In the genomic region with DNA sequence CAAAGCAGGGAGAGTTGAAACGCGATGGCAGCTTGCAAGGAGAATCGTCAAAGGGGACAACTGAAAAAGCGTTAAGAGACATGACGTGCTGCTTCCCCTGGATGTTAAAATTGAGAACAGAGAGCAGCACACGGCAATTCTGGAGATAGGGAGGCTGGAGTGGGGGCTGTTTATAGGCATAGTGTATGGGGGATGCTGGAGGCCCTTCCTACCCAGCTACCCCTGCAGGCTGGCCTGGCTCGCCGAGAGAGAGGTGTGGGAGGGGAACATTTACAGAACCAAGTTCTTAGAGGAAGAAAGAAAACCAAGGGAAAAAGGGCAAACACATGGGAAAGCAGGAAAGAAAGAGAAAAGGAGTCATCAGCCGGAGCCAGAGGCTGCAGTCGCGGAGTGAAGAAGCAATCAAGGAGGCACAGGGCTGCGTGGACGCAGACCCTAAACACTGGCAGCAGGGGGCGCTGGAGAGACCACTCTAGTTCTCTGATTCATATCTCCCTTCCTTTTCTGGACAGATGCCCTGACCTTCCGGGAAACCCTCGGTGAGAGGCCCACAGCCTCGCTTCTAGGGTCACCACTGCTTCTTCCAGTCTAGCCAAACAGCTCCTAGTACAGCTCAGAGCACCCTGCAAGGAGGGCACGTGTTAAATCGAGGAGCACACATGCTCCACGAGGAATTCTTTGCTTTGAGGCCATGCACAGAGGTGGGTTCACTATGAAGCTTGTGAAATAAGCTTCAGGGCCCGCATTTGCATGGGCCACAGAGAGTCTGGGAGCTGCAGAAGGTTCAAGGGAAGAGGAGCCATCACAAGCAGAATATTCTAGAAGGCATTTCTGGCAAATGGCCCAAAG, we compare ENCODE assay signal across 8 cellular contexts. TPM values are rescaled to one million over a fixed set of nuclear protein-coding genes. Genes with fewer than 3 reads are reported as not detected.
DNase-seq lines count a peak whose midpoint lies in the region; ATAC-seq, FAIRE-seq and TF ChIP-seq lines count a peak whose summit lies in the region.

No MANE protein-coding gene starts in this region.

- no peak overlapping the region for H4K8ac ChIP-seq in H1 (ENCODE audit: extremely low read depth, insufficient read depth, low read length)

- H2BK5ac ChIP-seq in H1 (ENCODE audit: low read depth, low read length) = no peak overlapping the region

- BruUV-seq in HCT116 (replicated peaks; lab: Mats Ljungman, UMichigan) = no TSS peak

- H3K4me2 ChIP-seq in HCT116 (ENCODE audit: low read length) (no peak overlapping the region), H1 (ENCODE audit: insufficient read depth in 1 of 2, low read depth in 2 of 2, low read length in 2 of 2) (no peak overlapping the region)

- no peak overlapping the region for H3K4me3 ChIP-seq in HCT116 (replicated peaks in 1 of 2; ENCODE audit: low read depth in 1 of 2, low read length in 2 of 2)
- H3K4me3 ChIP-seq in H1 (ENCODE audit: extremely low read depth in 1 of 4, insufficient read depth in 2 of 4, low read depth in 3 of 4, low read length in 4 of 4) = no peak overlapping the region

- in situ Hi-C loops in G401 (cut with HindIII; ENCODE audit: low sequenced_read_pairs) = no loop called here

- H3K27ac ChIP-seq in HCT116 (ENCODE audit: low read depth, low read length) = no peak overlapping the region
- no peak overlapping the region for H3K27ac ChIP-seq in H1 (ENCODE audit: low read depth, low read length)

- H3K9me3 ChIP-seq in HCT116 (ENCODE audit: control insufficient read depth in 1 of 2, insufficient read depth in 1 of 2, low read depth in 1 of 2, low read length in 2 of 2) (no peaks in the 10 kb centered on the region), H1 (ENCODE audit: insufficient read depth in 2 of 2, low read depth in 1 of 2, low read length in 1 of 2) (no peaks in the 10 kb centered on the region; a peak in 1 of 4 replicates)

- TF ChIP-seq RAD21 in HCT116 (IDR thresholded peaks at IDR 0.05; ENCODE audit: low read depth) (no peak), H1 (IDR thresholded peaks at IDR 0.05 in 1 of 2, conservative IDR thresholded peaks at IDR 0.05 in 1 of 2; ENCODE audit: low read depth in 2 of 2, low read length in 2 of 2) (peak; percentile 39 to 43)

- H3K79me2 ChIP-seq in HCT116 (ENCODE audit: insufficient read depth, low read length) (no peaks in the 10 kb centered on the region), H1 (ENCODE audit: control insufficient read depth in 1 of 2, insufficient read depth in 2 of 2, low read length in 2 of 2) (no peaks in the 10 kb centered on the region)

- H3K56ac ChIP-seq in H1 (replicated peaks; ENCODE audit: insufficient read length, low read depth, low read length) = no peak overlapping the region

- TF ChIP-seq CTCF in HCT116 (IDR thresholded peaks at IDR 0.05 in 2 of 3, conservative IDR thresholded peaks at IDR 0.05 in 1 of 3; ENCODE audit: borderline replicate concordance in 1 of 3, insufficient read depth in 1 of 3, low read depth in 2 of 3, low read length in 2 of 3) = peak; percentile 25 to 83 (median 72); a peak in 5 of 6 replicates
- peak; percentile 51 to 78 (median 74) for TF ChIP-seq CTCF in H1 (IDR thresholded peaks at IDR 0.05; ENCODE audit: control extremely low read depth in 1 of 3, insufficient read depth in 1 of 3, low read depth in 1 of 3, low read length in 3 of 3)
- peak; percentile 73 for TF ChIP-seq CTCF in nephron progenitor cell (IDR thresholded peaks at IDR 0.05)

- WGBS in H1 (ENCODE audit: extremely low coverage in 1 of 2, insufficient coverage in 1 of 2, insufficient read length in 1 of 2, insufficient replicate concordance in 2 of 2, low coverage in 1 of 2, low lambda C conversion rate in 2 of 2, missing lambda C conversion rate in 1 of 2), 2 experiments = 73% methylated on average over 21 of the region's 21 CpGs; no CpG with 5 or more reads in 1 of the 2 experiments

- H3K9ac ChIP-seq in HCT116 (ENCODE audit: low read length) = no peak overlapping the region
- H3K9ac ChIP-seq in H1 (replicated peaks in 1 of 4; ENCODE audit: extremely low read depth in 1 of 4, low read depth in 3 of 4, low read length in 3 of 4) = no peak overlapping the region

- H3K27me3 Mint-ChIP-seq in nephron progenitor cell (ENCODE audit: low read depth, poor library complexity) = peaks cover 28% of the 10 kb centered on the region

- H3K14ac ChIP-seq in H1 (ENCODE audit: insufficient read length) = no peak overlapping the region

- ATAC-seq in HCT116 (peak; percentile 95), GM19467 (IDR thresholded peaks at IDR 0.05; ENCODE audit: unreplicated experiment) (no peak)

- TF ChIP-seq POLR2A in HCT116 (IDR thresholded peaks at IDR 0.05; ENCODE audit: borderline replicate concordance, extremely low read depth, insufficient read depth, insufficient read length) = no peak
- TF ChIP-seq POLR2A in H1 (IDR thresholded peaks at IDR 0.05; ENCODE audit: control extremely low read depth in 1 of 2, low read depth in 2 of 2, low read length in 2 of 2) = no peak

- H3K36me3 Mint-ChIP-seq in nephron progenitor cell (ENCODE audit: low read depth) = no peaks in the 10 kb centered on the region

- H3K23ac ChIP-seq in H1 (ENCODE audit: insufficient read length) = no peak overlapping the region

- peaks cover 19% of the 10 kb centered on the region for H3K4me1 Mint-ChIP-seq in nephron progenitor cell

- DNase-seq in G401 (ENCODE audit: low spot score) (peak; percentile 18), HCT116 (ENCODE audit: low read depth, low spot score) (peak; percentile 31), RPMI8226 (peak; percentile 45), H1 (ENCODE audit: low read depth in 1 of 2, low spot score in 2 of 2) (peak in 1 of 2 experiments; percentile 73), nephron progenitor cell (peak; percentile 65), NCI-H2107 treated with DMSO at 0.1 percent for 48 hours (lab: John Stamatoyannopoulos, UW; ENCODE audit: unreplicated experiment) (no peak), HuH-7.5 (ENCODE audit: low spot score) (no peak)

- no peak overlapping the region for H3K4ac ChIP-seq in H1 (replicated peaks; ENCODE audit: insufficient read length, low read depth, low read length)

- H3K4me1 ChIP-seq in HCT116 (ENCODE audit: control insufficient read depth in 1 of 2, insufficient read depth in 2 of 2, low read length in 2 of 2) = peaks cover 0 to 3% of the 10 kb centered on the region in 2 experiments; a peak in 1 of 4 replicates
- no peaks in the 10 kb centered on the region; a peak in 1 of 7 replicates for H3K4me1 ChIP-seq in H1 (replicated peaks in 1 of 4; ENCODE audit: control insufficient read depth in 3 of 4, insufficient read depth in 4 of 4, low read length in 3 of 4)

- no peaks in the 10 kb centered on the region for H4K20me1 ChIP-seq in HCT116 (ENCODE audit: insufficient read depth)
- no peaks in the 10 kb centered on the region for H4K20me1 ChIP-seq in H1 (replicated peaks in 1 of 2; ENCODE audit: control insufficient read depth in 1 of 2, insufficient read depth in 2 of 2, low read length in 2 of 2)

- intact Hi-C loops in HCT116 (cut with micrococcal nuclease) = no loop called here

- no peak overlapping the region for H2BK20ac ChIP-seq in H1 (ENCODE audit: low read length)

- no peak for TF ChIP-seq EP300 in H1 (IDR thresholded peaks at IDR 0.05; ENCODE audit: borderline replicate concordance in 1 of 2, low read depth in 2 of 2, low read length in 2 of 2)

- H2BK15ac ChIP-seq in H1 (ENCODE audit: low read length) = no peak overlapping the region

- H3K79me1 ChIP-seq in H1 (ENCODE audit: low read depth, low read length) = no peaks in the 10 kb centered on the region

- peak overlapping the region; percentile 36 for H2AFZ ChIP-seq in HCT116 (ENCODE audit: low read depth, low read length, poor library complexity, severe bottlenecking)
- peak overlapping the region; percentile 83; the same call in 1 of the 2 replicates for H2AFZ ChIP-seq in H1 (ENCODE audit: low read length)

- H2AK5ac ChIP-seq in H1 (ENCODE audit: low read depth, low read length) = no peak overlapping the region

- H3K36me3 ChIP-seq in HCT116 (ENCODE audit: control insufficient read depth in 1 of 2, insufficient read depth in 2 of 2, low read length in 2 of 2) = no peaks in the 10 kb centered on the region
- no peaks in the 10 kb centered on the region for H3K36me3 ChIP-seq in H1 (ENCODE audit: control insufficient read depth in 2 of 4, insufficient read depth in 4 of 4, low read length in 3 of 4)

- POLR2A ChIA-PET in HCT116 (lab: Charles Lee) (no interaction called here), H1 (lab: Charles Lee; ENCODE audit: partially characterized antibody) (no interaction called here)

- H2BK120ac ChIP-seq in H1 (replicated peaks; ENCODE audit: low read depth, low read length) = no peak overlapping the region

- no peaks in the 10 kb centered on the region for H3K23me2 ChIP-seq in H1 (ENCODE audit: low read depth, low read length)

- FAIRE-seq in H1 (lab: Jason Lieb, UNC) = peak; percentile 39

- H3K18ac ChIP-seq in H1 (ENCODE audit: extremely low read depth, low read length) = no peak overlapping the region

- H2BK12ac ChIP-seq in H1 (ENCODE audit: low read depth, low read length) = no peak overlapping the region

- no peaks in the 10 kb centered on the region for H3K9me3 Mint-ChIP-seq in nephron progenitor cell

- H3K27me3 ChIP-seq in HCT116 (ENCODE audit: insufficient read depth, low read length) (no peaks in the 10 kb centered on the region), H1 (replicated peaks in 1 of 4; ENCODE audit: control insufficient read depth in 3 of 4, extremely low read depth in 1 of 4, insufficient read depth in 3 of 4, low read length in 3 of 4) (no peaks in the 10 kb centered on the region)

- H4K91ac ChIP-seq in H1 (replicated peaks; ENCODE audit: insufficient read length, low read length) = no peak overlapping the region

- no peak overlapping the region for H4K5ac ChIP-seq in H1 (ENCODE audit: insufficient read length, low read depth, low read length)

- RAD21 ChIA-PET in HCT116 (lab: Charles Lee; ENCODE audit: low non-redundant PET in 1 of 2, low total read pairs in 2 of 2, uncharacterized antibody in 2 of 2, unreplicated experiment in 2 of 2) = no interaction called here

- CTCF ChIA-PET in HCT116 (lab: Charles Lee) = interaction anchor here (0.6 to 4.0 kb wide), 6 partner anchors 9 to 301 kb away, joined by 3 to 27 read pairs (median 4); no protein-coding TSS in a partner anchor
- CTCF ChIA-PET in H1 (lab: Charles Lee; ENCODE audit: partially characterized antibody) = interaction anchor here (0.6 to 7.6 kb wide), 31 partner anchors 7 to 1024 kb away, joined by 3 to 92 read pairs (median 4); no protein-coding TSS in a partner anchor

- H3K27ac Mint-ChIP-seq in nephron progenitor cell = no peak overlapping the region

- no peaks in the 10 kb centered on the region for H3K9me2 ChIP-seq in HCT116 (ENCODE audit: insufficient read depth)

- H3K4me3 Mint-ChIP-seq in nephron progenitor cell = no peak overlapping the region

RNA-seq across cellular contexts. Expression of a gene that starts 55.6 kb away (rescaled TPM):
- total RNA-seq in G401 (2014; rRNA removed; shearing (Covaris generic)) = not detected in 2 replicates
- not detected for total RNA-seq in HCT116 (2021; ENCODE audit: unreplicated experiment)
- 0.01 TPM in 2 replicates for polyA plus RNA-seq in HCT116 (2012)
- not detected in 2 replicates for total RNA-seq in H1 (2021; fragmentation: NEBNext Ultra II Directional; extraction: Animal tissue kit (Norgen Biotek cat#: 25700))
- polyA plus RNA-seq in H1 (2011; rRNA removed) = not detected in 2 replicates
- polyA plus RNA-seq in H1 (2011; cell fraction: cytosol; rRNA removed) = not detected
- polyA plus RNA-seq in H1 (2011; cell fraction: nucleus; rRNA removed) = not detected
- not detected in 4 replicates for polyA plus RNA-seq in H1 (2012, experiment 1 of 2)
- not detected for polyA plus RNA-seq in H1 (2012, experiment 2 of 2)
- polyA plus RNA-seq in H1 (2013, experiment 1 of 2) = not detected
- 0.02 TPM for polyA plus RNA-seq in H1 (2013, experiment 2 of 2)
- not detected in 2 replicates for polyA minus RNA-seq in H1 (2011; rRNA and poly(A)+ RNA removed)
- not detected for polyA minus RNA-seq in H1 (2011; cell fraction: cytosol; rRNA and poly(A)+ RNA removed)
- polyA minus RNA-seq in H1 (2011; cell fraction: nucleus; rRNA and poly(A)+ RNA removed) = not detected

Comparison
In these comparisons a context has a peak if more than half of its experiments do, and no peak if none do; other contexts are left out.
1. DNase-seq: peak in G401 (single experiment), HCT116 (single experiment), RPMI8226 (single experiment) and nephron progenitor cell (single experiment); none in NCI-H2107 treated with DMSO at 0.1 percent for 48 hours (single experiment) and HuH-7.5 (single experiment).
2. Peak in every context shown above with its lines, with median percentiles within 50 percentile points of each other: CTCF ChIP-seq.